In the genomic region with DNA sequence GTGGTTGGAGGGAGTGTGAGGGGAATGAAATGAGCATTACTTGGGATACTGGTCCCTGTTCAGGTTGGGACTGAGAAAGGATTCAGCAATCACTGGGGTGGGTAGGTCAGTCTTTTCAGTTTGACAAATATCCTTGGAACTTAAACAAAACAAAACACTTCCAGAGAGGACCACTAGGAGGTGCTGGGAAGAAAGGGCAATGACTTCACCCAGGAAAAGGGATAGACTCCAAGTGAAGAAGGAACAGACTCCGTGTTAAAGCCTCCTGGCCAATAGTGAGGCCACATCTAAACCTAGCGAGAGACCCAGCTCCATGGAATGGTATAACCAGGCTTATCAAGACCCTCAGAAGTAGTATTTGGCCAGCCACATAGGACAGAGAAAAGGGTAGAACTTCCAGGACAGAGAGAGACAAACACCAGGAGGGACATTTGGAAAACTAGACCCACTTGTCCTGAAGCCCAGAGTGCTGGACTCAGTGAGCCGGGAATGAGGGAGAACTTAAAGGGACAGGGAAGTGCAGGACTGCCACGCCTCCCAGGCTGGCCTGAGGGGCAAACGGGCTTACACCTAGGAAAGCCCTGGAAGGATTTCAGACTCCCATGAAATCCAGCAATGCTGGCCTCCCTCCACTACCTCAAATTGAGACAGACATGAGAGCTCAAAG, we compare ENCODE assay signal across 8 cellular contexts. TPM values are rescaled to one million over a fixed set of nuclear protein-coding genes. Genes with fewer than 3 reads are reported as not detected.
DNase-seq lines count a peak whose midpoint lies in the region; ATAC-seq lines count a peak whose summit lies in the region.

No MANE protein-coding gene starts in this region.

- intact Hi-C loops in left ventricle myocardium superior (cut with micrococcal nuclease) = no loop called here

- DNase-seq in EH (ENCODE audit: low read depth) (peak; percentile 65), HuH-7.5 (ENCODE audit: low spot score) (peak; percentile 36), UCSD-AML1 (lab: John Stamatoyannopoulos, UW; ENCODE audit: unreplicated experiment) (peak; percentile 14), left ventricle myocardium superior (no peak), stromal cell of bone marrow (ENCODE audit: low read depth) (peak; percentile 42), COR-L47 (lab: John Stamatoyannopoulos, UW) (no peak), NCI-H446 treated with DMSO at 0.1 percent for 48 hours (lab: John Stamatoyannopoulos, UW) (no peak), anterior cingulate cortex (lab: John Stamatoyannopoulos, UW) (no peak)

- peak; percentile 33 for ATAC-seq in left ventricle myocardium superior

RNA-seq across cellular contexts. Expression of a gene that starts 19.6 kb away (rescaled TPM):
- not detected for total RNA-seq in left ventricle myocardium superior

RNA-seq across cellular contexts. Expression of a gene that starts 55.0 kb away (rescaled TPM):
- 17.6 TPM for total RNA-seq in left ventricle myocardium superior

Comparison
In these comparisons a context has a peak if more than half of its experiments do, and no peak if none do; other contexts are left out.
1. DNase-seq: peak in EH (single experiment), HuH-7.5 (single experiment), UCSD-AML1 (single experiment) and stromal cell of bone marrow (single experiment); none in left ventricle myocardium superior (single experiment), COR-L47 (single experiment), NCI-H446 treated with DMSO at 0.1 percent for 48 hours (single experiment) and anterior cingulate cortex (0 of 58).